ENCODE assay signal across 14 cellular contexts in the genomic region with DNA sequence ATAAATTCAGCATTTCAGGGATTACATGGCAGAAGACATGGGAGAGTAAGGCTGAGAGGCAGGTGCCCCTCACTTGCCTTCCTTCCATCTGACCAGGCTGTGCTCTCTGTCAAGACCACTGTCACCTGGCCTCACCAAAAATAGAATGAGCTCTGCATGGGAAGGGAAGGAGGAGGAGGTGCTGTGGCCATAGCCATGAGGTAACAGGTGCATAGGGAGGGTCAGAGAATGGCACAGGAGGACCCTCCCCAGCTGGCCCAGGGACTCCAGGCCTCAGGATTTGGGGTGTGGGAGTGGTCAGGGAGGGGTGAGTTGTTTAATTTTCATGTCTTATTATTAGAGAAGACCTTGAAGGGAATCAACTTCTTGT.
"Had no signal": no experiment of that assay in that cellular context is flagged by ENCODE, and none has a peak within 500 bp of the region (broad histone marks: within the 10 kb centered on the region; RNA-seq: fewer than 3 reads in every experiment).

No MANE protein-coding gene starts in this region.

- H3K9me3 ChIP-seq: lower lobe of right lung, right atrium auricular region had no signal

- H3K4me3 ChIP-seq: lower lobe of right lung, right atrium auricular region, skin epidermis had no signal

- H3K36me3 ChIP-seq: brain microvascular endothelial cell, lower lobe of right lung, right atrium auricular region had no signal

- DNase-seq: activated CD4-positive, alpha-beta T cell treated with anti-CD3 and anti-CD28 coated beads, Interleukin-2, amount 50 U/mL, for 48 hours; activated CD8-positive, alpha-beta memory T cell treated with anti-CD3 and anti-CD28 coated beads, Interleukin-2, amount 10 ng/mL, durations not matched to agents 7 days and 5 days; activated effector memory CD4-positive, alpha-beta T cell treated with anti-CD3 and anti-CD28 coated beads, Interleukin-2, amount 50 U/mL, for 16 hours; activated T-cell treated with anti-CD3 and anti-CD28 coated beads, Interleukin-2, amount 50 U/mL, for 4 hours; brain microvascular endothelial cell; cerebellar nuclear complex; dermis blood vessel endothelial cell; endodermal cell; erythroblast; lower lobe of right lung; naive B cell had no signal

- ATAC-seq: activated CD4-positive, CD25-positive, alpha-beta regulatory T cell treated with anti-CD3 and anti-CD28 coated beads, Interleukin-2, amount 50 U/mL, for 24 hours; activated CD8-positive, alpha-beta memory T cell treated with anti-CD3 and anti-CD28 coated beads, Interleukin-2, amount 10 ng/mL, durations not matched to agents 7 days and 5 days; activated T-cell treated with anti-CD3 and anti-CD28 coated beads, Interleukin-2, amount 50 U/mL, for 4 hours had no signal

- H3K27me3 ChIP-seq: brain microvascular endothelial cell, right atrium auricular region had no signal

- H3K4me1 ChIP-seq: lower lobe of right lung, right atrium auricular region had no signal

- H3K27ac ChIP-seq: brain microvascular endothelial cell, lower lobe of right lung, right atrium auricular region, skin epidermis had no signal
